8 cellular contexts compared by ENCODE assay signal in the genomic region with DNA sequence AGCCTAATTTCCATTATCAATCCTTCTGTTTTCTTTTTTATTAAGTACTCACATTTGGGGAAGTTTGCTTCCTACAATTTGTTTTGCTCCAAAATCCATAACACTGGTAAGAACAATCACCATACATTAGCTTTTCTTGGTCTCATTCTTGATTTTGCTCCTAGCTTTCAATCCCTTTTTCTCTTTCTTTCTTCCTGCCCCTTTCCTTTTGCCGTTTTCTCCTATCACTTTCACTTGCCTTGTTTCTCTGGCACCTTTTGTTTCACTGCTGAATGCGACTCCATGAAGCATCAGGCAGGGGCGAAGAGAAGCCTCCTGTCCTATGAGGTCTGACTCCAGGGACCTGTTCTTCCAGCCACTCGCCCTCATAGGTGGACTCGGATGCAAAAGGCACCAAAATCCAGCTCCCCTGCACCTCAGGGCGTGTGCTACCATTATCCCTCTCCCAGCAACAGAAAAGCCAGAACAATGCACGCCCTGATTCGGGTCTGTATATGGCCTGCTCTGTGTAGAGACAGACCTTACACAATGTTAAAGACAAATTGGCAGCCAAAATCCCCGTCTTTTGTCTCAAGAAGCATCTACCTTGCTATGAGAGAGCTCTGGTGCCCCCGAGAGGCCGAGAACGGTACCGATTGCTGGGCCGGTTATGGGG.
DNase-seq lines count a peak whose midpoint lies in the region; ATAC-seq and TF ChIP-seq lines count a peak whose summit lies in the region.

No MANE protein-coding gene starts in this region.

- H3K4me3 ChIP-seq in fibroblast of lung (replicated peaks in 1 of 4; ENCODE audit: control extremely low read depth in 1 of 4, insufficient read depth in 1 of 4, low read depth in 3 of 4, low read length in 4 of 4): peak overlapping the region in 1 of 4 experiments; percentile 23

- H3K9me3 Mint-ChIP-seq in nephron: peaks cover 10% of the 10 kb centered on the region
- peaks cover 5% of the 10 kb centered on the region for H3K9me3 Mint-ChIP-seq in CD4-positive, alpha-beta T cell

- TF ChIP-seq CTCF in fibroblast of lung (conservative IDR thresholded peaks at IDR 0.05 in 1 of 2, IDR thresholded peaks at IDR 0.05 in 1 of 2; ENCODE audit: low read depth in 1 of 2, low read length in 2 of 2) (peak; percentile 78 to 85), nephron (IDR thresholded peaks at IDR 0.05; ENCODE audit: unreplicated experiment in 3 of 3) (peak; percentile 75 to 81 (median 79))
- TF ChIP-seq CTCF in CD4-positive, alpha-beta T cell (IDR thresholded peaks at IDR 0.05): no peak

- H4K20me1 ChIP-seq in fibroblast of lung (ENCODE audit: control insufficient read depth, extremely low read depth, insufficient read depth, low read length): no peaks in the 10 kb centered on the region

- CTCF ChIA-PET in CD4-positive, alpha-beta T cell (lab: Charles Lee): no interaction called here

- H3K79me2 ChIP-seq in fibroblast of lung (ENCODE audit: control insufficient read depth, insufficient read depth, low read length): no peaks in the 10 kb centered on the region

- H3K27ac Mint-ChIP-seq in nephron: no peak overlapping the region
- no peak overlapping the region for H3K27ac Mint-ChIP-seq in CD4-positive, alpha-beta T cell

- no peak overlapping the region for H3K9ac ChIP-seq in fibroblast of lung (ENCODE audit: insufficient read depth, low read length)

- peak overlapping the region; percentile 45 for H2AFZ ChIP-seq in fibroblast of lung (ENCODE audit: low read length)

- H3K27me3 ChIP-seq in fibroblast of lung (ENCODE audit: control insufficient read depth, insufficient read depth, low read length): no peaks in the 10 kb centered on the region
- no peaks in the 10 kb centered on the region for H3K27me3 ChIP-seq in CD4-positive, alpha-beta T cell (ENCODE audit: control insufficient read depth, insufficient read depth, low read length)

- intact Hi-C loops in Right ventricle myocardium inferior (cut with DNase I) (loop anchor here (2.0 to 10.0 kb wide), 3 partner anchors 391 to 901 kb away; partner anchors contain the start of gene EPHB1), cardiac septum (cut with DNase I) (loop anchor here (2.0 to 10.0 kb wide), 3 partner anchors 391 to 906 kb away; partner anchors contain the start of gene EPHB1)
- intact Hi-C loops in CD4-positive, alpha-beta T cell (cut with DNase I, micrococcal nuclease): no loop called here

- DNase-seq in Right ventricle myocardium inferior (ENCODE audit: missing footprints) (peak; percentile 67), cardiac septum (ENCODE audit: low spot score) (no peak), NCI-H1436 treated with DMSO at 0.1 percent for 48 hours (lab: John Stamatoyannopoulos, UW) (peak; percentile 53), SW480 (ENCODE audit: low spot score) (peak; percentile 34), fibroblast of lung (ENCODE audit: low read depth in 2 of 2) (peak; percentile 54 to 59)
- no peak for DNase-seq in CD4-positive, alpha-beta T cell

- H3K4me2 ChIP-seq in fibroblast of lung (ENCODE audit: extremely low read depth, insufficient read depth, low read length): peak overlapping the region; percentile 46

- no peaks in the 10 kb centered on the region for H3K4me1 ChIP-seq in fibroblast of lung (ENCODE audit: control insufficient read depth, extremely low read depth, insufficient read depth, low read length)

- no peaks in the 10 kb centered on the region for H3K36me3 ChIP-seq in fibroblast of lung (ENCODE audit: control insufficient read depth, insufficient read depth, low read length)

- peaks cover 5% of the 10 kb centered on the region for H3K4me1 Mint-ChIP-seq in nephron
- no peaks in the 10 kb centered on the region for H3K4me1 Mint-ChIP-seq in CD4-positive, alpha-beta T cell (ENCODE audit: low read depth)

- no peak overlapping the region for H3K27ac ChIP-seq in fibroblast of lung (ENCODE audit: insufficient read depth, low read length)
- no peak overlapping the region for H3K27ac ChIP-seq in CD4-positive, alpha-beta T cell (ENCODE audit: low read depth, low read length)

- ATAC-seq in Right ventricle myocardium inferior (peak; percentile 72), HG02623 (IDR thresholded peaks at IDR 0.05; ENCODE audit: unreplicated experiment) (peak; percentile 73)
- ATAC-seq in CD4-positive, alpha-beta T cell (ENCODE audit: poor library complexity): no peak

- POLR2A ChIA-PET in CD4-positive, alpha-beta T cell (lab: Charles Lee): interaction anchor here (0.5 kb wide), 1 partner anchor 26 kb away, joined by 3 read pairs; no protein-coding TSS in a partner anchor

- H3K4me3 Mint-ChIP-seq in nephron: peak overlapping the region in 1 of 3 experiments; percentile 14
- no peak overlapping the region for H3K4me3 Mint-ChIP-seq in CD4-positive, alpha-beta T cell

- no peaks in the 10 kb centered on the region for H3K9me3 ChIP-seq in fibroblast of lung (ENCODE audit: control insufficient read depth, insufficient read depth, low read depth, low read length)
- no peaks in the 10 kb centered on the region for H3K9me3 ChIP-seq in CD4-positive, alpha-beta T cell (ENCODE audit: control insufficient read depth, low read length)

- no peaks in the 10 kb centered on the region for H3K36me3 Mint-ChIP-seq in nephron (ENCODE audit: low read depth)
- no peaks in the 10 kb centered on the region for H3K36me3 Mint-ChIP-seq in CD4-positive, alpha-beta T cell (ENCODE audit: low read depth)

- peaks cover 33% of the 10 kb centered on the region for H3K27me3 Mint-ChIP-seq in nephron (ENCODE audit: low read depth)
- peaks cover 20% of the 10 kb centered on the region for H3K27me3 Mint-ChIP-seq in CD4-positive, alpha-beta T cell

Comparison
In these comparisons a context has a peak if more than half of its experiments do, and no peak if none do; other contexts are left out.
1. DNase-seq: peak in Right ventricle myocardium inferior (single experiment), NCI-H1436 treated with DMSO at 0.1 percent for 48 hours (single experiment), SW480 (single experiment) and fibroblast of lung (2 of 2); none in cardiac septum (single experiment) and CD4-positive, alpha-beta T cell (0 of 10).
2. intact Hi-C loops: an anchor here in Right ventricle myocardium inferior (2.0 to 10.0 kb wide) and cardiac septum (2.0 to 10.0 kb wide); none called in CD4-positive, alpha-beta T cell.